1 cellular context compared by ENCODE assay signal in genomic region chr6:3403244-3404154, GRCh38.
TF ChIP-seq lines count a peak whose summit lies in the region.

No MANE protein-coding gene starts in this region.

TF ChIP-seq in HepG2, 621 proteins besides CTCF, POLR2A, EP300 and RAD21 (continued from another document and continues in another):
- no peak for TF ChIP-seq ZNF597 (CRISPR knock-in tag; IDR thresholded peaks at IDR 0.05)
- no peak for TF ChIP-seq MTF2 (CRISPR knock-in tag; IDR thresholded peaks at IDR 0.05; ENCODE audit: borderline replicate concordance)
- peak; percentile 92; the same call in 1 of the 2 replicates for TF ChIP-seq ZSCAN5A (CRISPR knock-in tag; IDR thresholded peaks at IDR 0.05; ENCODE audit: borderline replicate concordance)
- TF ChIP-seq ZNF24 (IDR thresholded peaks at IDR 0.05) = peak; percentile 16; the same call in 1 of the 2 replicates
- peak; percentile 31; the same call in 1 of the 2 replicates for TF ChIP-seq NFYB (CRISPR knock-in tag; IDR thresholded peaks at IDR 0.05)
- TF ChIP-seq SIN3B (IDR thresholded peaks at IDR 0.05; ENCODE audit: low read length) = no peak; the same call in 1 of the 2 replicates
- TF ChIP-seq ZNF646 (CRISPR knock-in tag; IDR thresholded peaks at IDR 0.05) = peak; percentile 74; the same call in 1 of the 2 replicates
- no peak; the same call in 1 of the 2 replicates for TF ChIP-seq ZNF3 (CRISPR knock-in tag; IDR thresholded peaks at IDR 0.05)
- peak; percentile 26; the same call in 1 of the 2 replicates for TF ChIP-seq CHD2 (IDR thresholded peaks at IDR 0.05; ENCODE audit: low read depth, low read length)
- peak; percentile 97 for TF ChIP-seq DRAP1 (CRISPR knock-in tag; IDR thresholded peaks at IDR 0.05)
- TF ChIP-seq RARA (CRISPR knock-in tag; IDR thresholded peaks at IDR 0.05) = peak; percentile 97
- TF ChIP-seq CEBPG (CRISPR knock-in tag; IDR thresholded peaks at IDR 0.05) = peak; percentile 93
- no peak for TF ChIP-seq PCBP1 (IDR thresholded peaks at IDR 0.05; ENCODE audit: borderline replicate concordance, low read depth, low read length)
- peak; percentile 96 for TF ChIP-seq HMG20A (CRISPR knock-in tag; IDR thresholded peaks at IDR 0.05; ENCODE audit: borderline replicate concordance)
- TF ChIP-seq ZBTB26 (CRISPR knock-in tag; IDR thresholded peaks at IDR 0.05; ENCODE audit: borderline replicate concordance) = peak; percentile 93
- TF ChIP-seq ZBTB25 (CRISPR knock-in tag; IDR thresholded peaks at IDR 0.05) = peak; percentile 91; the same call in 1 of the 2 replicates
- peak; percentile 58; the same call in 1 of the 2 replicates for TF ChIP-seq SP4 (CRISPR knock-in tag; IDR thresholded peaks at IDR 0.05)
- peak; percentile 65; the same call in 1 of the 2 replicates for TF ChIP-seq ZNF275 (CRISPR knock-in tag; IDR thresholded peaks at IDR 0.05; ENCODE audit: borderline replicate concordance)
- peak; percentile 79; the same call in 1 of the 2 replicates for TF ChIP-seq TBX3 (IDR thresholded peaks at IDR 0.05; ENCODE audit: borderline replicate concordance)
- no peak; the same call in 1 of the 2 replicates for TF ChIP-seq ZNF460 (CRISPR knock-in tag; IDR thresholded peaks at IDR 0.05; ENCODE audit: borderline replicate concordance)
- TF ChIP-seq PRDM4 (CRISPR knock-in tag; IDR thresholded peaks at IDR 0.05; ENCODE audit: borderline replicate concordance) = no peak
- TF ChIP-seq ZNF235 (CRISPR knock-in tag; IDR thresholded peaks at IDR 0.05; ENCODE audit: borderline replicate concordance) = no peak
- no peak for TF ChIP-seq CENPX (CRISPR knock-in tag; IDR thresholded peaks at IDR 0.05)
- TF ChIP-seq SMAD1 (CRISPR knock-in tag; IDR thresholded peaks at IDR 0.05; ENCODE audit: borderline replicate concordance, low read depth) = no peak
- TF ChIP-seq ZNF224 (CRISPR knock-in tag; IDR thresholded peaks at IDR 0.05) = peak; percentile 87
- peak; percentile 96; the same call in 1 of the 2 replicates for TF ChIP-seq TOPORS (CRISPR knock-in tag; IDR thresholded peaks at IDR 0.05)
- peak; percentile 95; the same call in 1 of the 2 replicates for TF ChIP-seq ZKSCAN8 (CRISPR knock-in tag; IDR thresholded peaks at IDR 0.05; ENCODE audit: borderline replicate concordance)
- peak; percentile 85 for TF ChIP-seq ZBTB33 (CRISPR knock-in tag; IDR thresholded peaks at IDR 0.05)
- no peak for TF ChIP-seq AHR (CRISPR knock-in tag; IDR thresholded peaks at IDR 0.05)
- peak; percentile 95 for TF ChIP-seq TFE3 (CRISPR knock-in tag; IDR thresholded peaks at IDR 0.05)
- TF ChIP-seq ZNF333 (CRISPR knock-in tag; IDR thresholded peaks at IDR 0.05; ENCODE audit: borderline replicate concordance) = no peak; the same call in 1 of the 2 replicates
- TF ChIP-seq NR0B2 (CRISPR knock-in tag; IDR thresholded peaks at IDR 0.05) = peak; percentile 77; the same call in 1 of the 2 replicates
- TF ChIP-seq ZUFSP (CRISPR knock-in tag; IDR thresholded peaks at IDR 0.05; ENCODE audit: borderline replicate concordance) = no peak
